ENCODE assay signal across 8 cellular contexts in genomic region chr2:207143474-207144190, GRCh38. TPM values are rescaled to one million over a fixed set of nuclear protein-coding genes. Genes with fewer than 3 reads are reported as not detected.
DNase-seq lines count a peak whose midpoint lies in the region; ATAC-seq and TF ChIP-seq lines count a peak whose summit lies in the region.

No MANE protein-coding gene starts in this region.

- H3K4me3 Mint-ChIP-seq in T-cell (peak overlapping the region; percentile 68 to 69 (median 68)), Calu3 (ENCODE audit: low read depth, unreplicated experiment) (no peak overlapping the region)

- CTCF ChIA-PET in T-cell (lab: Charles Lee) (interaction anchor here (0.6 to 1.9 kb wide), 14 partner anchors 9 to 1358 kb away, joined by 3 to 8 read pairs (median 4); partner anchors contain the start of gene KLF7 (in 2 of the 2)), Calu3 (lab: Charles Lee) (no interaction called here)

- peak; percentile 36 to 80 (median 60) for DNase-seq in T-cell
- DNase-seq in brain microvascular endothelial cell: no peak
- peak; percentile 26 for DNase-seq in stimulated activated CD4-positive, alpha-beta T cell treated with anti-CD3 and anti-CD28 coated beads, Interleukin-1b, Interleukin-23, amount 100 ng/mL, for 48 hours
- no peak for DNase-seq in Calu3

- H3K27me3 ChIP-seq in brain microvascular endothelial cell (replicated peaks) (no peaks in the 10 kb centered on the region), layer of hippocampus (ENCODE audit: control insufficient read depth, insufficient read depth, low read length) (no peaks in the 10 kb centered on the region)

- POLR2A ChIA-PET in T-cell (lab: Charles Lee): interaction anchor here (0.6 to 5.0 kb wide), 17 partner anchors 8 to 390 kb away, joined by 3 to 49 read pairs (median 4); partner anchors contain the start of genes KLF7 (in 2 of the 2) and CREB1 (in 1 of the 2)

- H3K36me3 Mint-ChIP-seq in T-cell (peaks cover 25% of the 10 kb centered on the region), Calu3 (ENCODE audit: insufficient read depth, unreplicated experiment) (peaks cover 19% of the 10 kb centered on the region)

- TF ChIP-seq CTCF in brain microvascular endothelial cell (IDR thresholded peaks at IDR 0.05; ENCODE audit: low read depth, low read length, missing control alignments) (no peak), Calu3 (IDR thresholded peaks at IDR 0.05; ENCODE audit: unreplicated experiment) (no peak)

- intact Hi-C loops in Calu3 (cut with micrococcal nuclease; ENCODE audit: unreplicated experiment): no loop called here

- in situ Hi-C loops in brain microvascular endothelial cell (cut with HindIII; ENCODE audit: low pct_ligation_motif_present, low sequenced_read_pairs): no loop called here

- H3K27ac ChIP-seq in brain microvascular endothelial cell: peak overlapping the region; percentile 59
- H3K27ac ChIP-seq in layer of hippocampus (ENCODE audit: low read depth, low read length): peak overlapping the region; percentile 82

- peak overlapping the region; percentile 92 to 97 for H3K27ac Mint-ChIP-seq in T-cell
- no peak overlapping the region for H3K27ac Mint-ChIP-seq in Calu3 (ENCODE audit: unreplicated experiment)

- ATAC-seq in GM19043 (IDR thresholded peaks at IDR 0.05; ENCODE audit: low read depth, unreplicated experiment): peak; percentile 55
- ATAC-seq in HG03439 (IDR thresholded peaks at IDR 0.05; ENCODE audit: unreplicated experiment): peak; percentile 40
- peak; percentile 78 to 88 (median 84) for ATAC-seq in T-cell (replicated peaks in 1 of 4)
- ATAC-seq in GM19452 (IDR thresholded peaks at IDR 0.05; ENCODE audit: unreplicated experiment): no peak

- no TSS peak for BruUV-seq in Calu3 (replicated peaks; lab: Mats Ljungman, UMichigan)

- H3K36me3 ChIP-seq in brain microvascular endothelial cell (replicated peaks): peaks cover 19% of the 10 kb centered on the region

- H3K4me1 Mint-ChIP-seq in T-cell (peaks cover 72 to 83% (median 82%) of the 10 kb centered on the region in 3 donors), Calu3 (ENCODE audit: low read depth, unreplicated experiment) (peaks cover 31% of the 10 kb centered on the region)

- no peaks in the 10 kb centered on the region for H3K9me3 Mint-ChIP-seq in T-cell
- no peaks in the 10 kb centered on the region for H3K9me3 Mint-ChIP-seq in Calu3 (ENCODE audit: low read depth, unreplicated experiment)

- peak overlapping the region; percentile 10 for H3K4me3 ChIP-seq in brain microvascular endothelial cell (ENCODE audit: low read depth, low read length)

- no peaks in the 10 kb centered on the region for H3K27me3 Mint-ChIP-seq in T-cell
- H3K27me3 Mint-ChIP-seq in Calu3 (ENCODE audit: unreplicated experiment): no peaks in the 10 kb centered on the region

RNA-seq across cellular contexts. Expression of gene KLF7, which starts 22.1 kb away (rescaled TPM):
- total RNA-seq in T-cell (10 to 100 TPM; 56.8 to 90.6 (median 65.7) TPM), Calu3 (2022) (22.2 and 24.9 TPM in 2 replicates)

Comparison
In these comparisons a context has a peak if more than half of its experiments do, and no peak if none do; other contexts are left out.
1. DNase-seq: peak in T-cell (34 of 34) and stimulated activated CD4-positive, alpha-beta T cell treated with anti-CD3 and anti-CD28 coated beads, Interleukin-1b, Interleukin-23, amount 100 ng/mL, for 48 hours (single experiment); none in brain microvascular endothelial cell (single experiment) and Calu3 (single experiment).